Comparison of ENCODE assay signal across 26 cellular contexts in genomic region chrY:12643949-12644348, GRCh38. TPM values are rescaled to one million over a fixed set of nuclear protein-coding genes. Genes with fewer than 3 reads are reported as not detected.
DNase-seq lines count a peak whose midpoint lies in the region; TF ChIP-seq lines count a peak whose summit lies in the region.
"Had no signal": no experiment of that assay in that cellular context is flagged by ENCODE, and none has a peak within 500 bp of the region (broad histone marks: within the 10 kb centered on the region; RNA-seq: fewer than 3 reads in every experiment).

No MANE protein-coding gene starts in this region.

- H3K36me3 ChIP-seq in MG63 = no peaks in the 10 kb centered on the region
- H3K36me3 ChIP-seq: brain microvascular endothelial cell, neural progenitor cell, WERI-Rb-1 had no signal

- CTCF ChIA-PET in GM10248 (lab: Yijun Ruan, JAX) = no interaction called here

- H3K9me3 ChIP-seq in MG63 = 0 out of 2 replicates have a peak, but pooled peaks cover 3% of the 10 kb centered on the region
- H3K9me3 ChIP-seq: Caco-2, SK-N-SH had no signal

- DNase-seq in EL = peak; percentile 52
- DNase-seq in MG63 = peak; percentile 36
- DNase-seq in dermis blood vessel endothelial cell = peak; percentile 12
- DNase-seq in myocyte (ENCODE audit: low read depth) = peak; percentile 26
- DNase-seq in DMS153 treated with DMSO at 0.1 percent for 48 hours (lab: John Stamatoyannopoulos, UW; ENCODE audit: unreplicated experiment) = no peak
- no peak for DNase-seq in GM10248 (ENCODE audit: extremely low spot score)
- no peak for DNase-seq in NCI-H524 treated with DMSO at 0.1 percent for 48 hours (lab: John Stamatoyannopoulos, UW)
- DNase-seq: activated CD4-positive, alpha-beta T cell treated with anti-CD3 and anti-CD28 coated beads, Interleukin-2, amount 10 ng/mL, durations not matched to agents 7 days and 5 days; activated naive CD4-positive, alpha-beta T cell; activated T-cell treated with anti-CD3 and anti-CD28 coated beads, Interleukin-2, amount 50 U/mL, for 72 hours; brain microvascular endothelial cell; Caco-2; effector CD4-positive, alpha-beta T cell; erythroblast; foreskin melanocyte; IMR-90; NCI-H1417; NCI-H2081 treated with DMSO at 0.1 percent for 48 hours; NCI-H446; right cardiac atrium; SK-N-SH; stimulated activated CD4-positive, alpha-beta T cell treated with anti-CD3 and anti-CD28 coated beads, Interleukin-12 subunit alpha, Interleukin-12 subunit beta, amount 100 ng/mL, for 4 hours; stimulated activated CD4-positive, alpha-beta T cell treated with anti-CD3 and anti-CD28 coated beads, Interleukin-4, amount 100 ng/mL, for 1 hour; T-helper 2 cell; WERI-Rb-1 had no signal

- POLR2A ChIA-PET in GM10248 (lab: Yijun Ruan, JAX) = no interaction called here

- TF ChIP-seq CTCF in GM10248 (IDR thresholded peaks at IDR 0.05; ENCODE audit: control extremely low read depth, extremely low read depth, low read depth, missing control alignments) = no peak

- no peak overlapping the region for H3K4me3 ChIP-seq in MG63
- H3K4me3 ChIP-seq: neural progenitor cell had no signal

- no peaks in the 10 kb centered on the region for H3K27me3 ChIP-seq in MG63
- H3K27me3 ChIP-seq: brain microvascular endothelial cell, neural progenitor cell had no signal

RNA-seq across cellular contexts. Expression of gene USP9Y, which starts 57.1 kb away (rescaled TPM):
- total RNA-seq in MG63 (2014; rRNA removed; shearing (Covaris generic); ENCODE audit: low replicate concordance) = 2.0 and 8.3 TPM in 2 replicates
- total RNA-seq in dermis blood vessel endothelial cell (under 0.01 and 25.9 TPM in 2 replicates), myocyte (26.9 and 30.1 TPM in 2 replicates)
- 11.2 TPM for polyA plus RNA-seq in myocyte (2012)
- total RNA-seq: Caco-2, IMR-90 had no signal
- polyA plus RNA-seq: IMR-90, SK-N-SH had no signal

Comparison
In these comparisons a context has a peak if more than half of its experiments do, and no peak if none do; other contexts are left out.
1. DNase-seq: peak in EL (single experiment), MG63 (single experiment), dermis blood vessel endothelial cell (single experiment) and myocyte (single experiment); none in DMS153 treated with DMSO at 0.1 percent for 48 hours (single experiment), GM10248 (single experiment) and NCI-H524 treated with DMSO at 0.1 percent for 48 hours (single experiment).